31 cellular contexts compared by ENCODE assay signal in the genomic region with DNA sequence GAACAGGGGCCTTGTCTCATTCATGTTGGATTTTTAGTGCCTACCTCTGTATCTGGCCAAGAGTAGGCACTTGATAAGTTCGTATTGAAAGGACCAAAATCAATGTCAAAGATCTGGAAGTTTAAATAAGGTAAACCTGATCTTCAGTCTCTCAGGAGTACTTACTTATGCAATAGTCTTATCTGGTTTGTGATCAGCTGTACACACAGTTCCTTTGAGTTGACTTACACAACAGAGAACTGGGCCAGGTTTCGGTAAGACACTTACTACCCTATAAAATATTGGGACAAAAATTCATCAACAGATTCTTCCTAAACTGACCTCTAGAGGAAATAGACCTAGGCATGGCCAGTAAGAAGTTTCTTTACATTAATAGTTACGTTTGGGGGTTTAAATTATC.
"Had no signal": no experiment of that assay in that cellular context is flagged by ENCODE, and none has a peak within 500 bp of the region (broad histone marks: within the 10 kb centered on the region; RNA-seq: fewer than 3 reads in every experiment).

No MANE protein-coding gene starts in this region.

- H3K36me3 ChIP-seq: gastrocnemius medialis, heart left ventricle, neural progenitor cell, right atrium auricular region, tibial artery had no signal

- H3K79me2 ChIP-seq: hepatocyte, parathyroid adenoma had no signal

- H3K4me3 Mint-ChIP-seq: mesothelial cell of epicardium; naive B cell; nephron; neural progenitor cell; stimulated activated effector memory CD8-positive, alpha-beta T cell treated with anti-CD3 and anti-CD28 coated beads, Interleukin-12 subunit alpha, Interleukin-12 subunit beta, amount 100 ng/mL, for 72 hours; type B pancreatic cell had no signal

- H3K9ac ChIP-seq: neural progenitor cell had no signal

- H3K27ac Mint-ChIP-seq: mesothelial cell of epicardium; naive B cell; nephron; neural progenitor cell; progenitor cell of endocrine pancreas; stimulated activated effector memory CD8-positive, alpha-beta T cell treated with anti-CD3 and anti-CD28 coated beads, Interleukin-12 subunit alpha, Interleukin-12 subunit beta, amount 100 ng/mL, for 72 hours; type B pancreatic cell had no signal

- H3K9me3 Mint-ChIP-seq: neural progenitor cell, type B pancreatic cell had no signal

- H2AFZ ChIP-seq: hepatocyte, neural progenitor cell, parathyroid adenoma had no signal

- DNase-seq: dorsolateral prefrontal cortex; effector CD4-positive, alpha-beta T cell; foreskin fibroblast; gastrocnemius medialis; heart left ventricle; kidney; mesenchymal stem cell; mucosa of descending colon; naive B cell; stimulated activated CD4-positive, alpha-beta T cell treated with anti-CD3 and anti-CD28 coated beads, Interleukin-12 subunit alpha, Interleukin-12 subunit beta, amount 100 ng/mL, for 4 hours; stimulated activated CD4-positive, alpha-beta T cell treated with anti-CD3 and anti-CD28 coated beads, Interleukin-1b, Interleukin-23, amount 100 ng/mL, for 48 hours; stimulated activated CD4-positive, alpha-beta T cell treated with anti-CD3 and anti-CD28 coated beads, Interleukin-4, amount 100 ng/mL, for 24 hours; stimulated activated naive CD4-positive, alpha-beta T cell treated with Interleukin-2 at 50 U/mL for 16 hours; substantia nigra; testis; tibial artery had no signal

- ATAC-seq: esophagus mucosa; gastrocnemius medialis; heart left ventricle; left lobe of liver; mucosa of descending colon; sciatic nerve; stimulated activated effector memory CD8-positive, alpha-beta T cell treated with anti-CD3 and anti-CD28 coated beads, Interleukin-12 subunit alpha, Interleukin-12 subunit beta, amount 100 ng/mL, for 72 hours had no signal

- H3K4me2 ChIP-seq: hepatocyte, neural progenitor cell, smooth muscle cell had no signal

- H3K9me3 ChIP-seq: gastrocnemius medialis, heart left ventricle, mucosa of descending colon, right atrium auricular region, testis, tibial artery had no signal

- H3K4me1 Mint-ChIP-seq: mesothelial cell of epicardium; naive B cell; nephron; neural progenitor cell; stimulated activated effector memory CD8-positive, alpha-beta T cell treated with anti-CD3 and anti-CD28 coated beads, Interleukin-12 subunit alpha, Interleukin-12 subunit beta, amount 100 ng/mL, for 72 hours had no signal

- H3K27ac ChIP-seq: dorsolateral prefrontal cortex, epithelial cell of prostate, gastrocnemius medialis, heart left ventricle, hepatocyte, neural progenitor cell, parathyroid adenoma, right atrium auricular region, testis, tibial artery had no signal

- H3K27me3 ChIP-seq: dorsolateral prefrontal cortex, gastrocnemius medialis, heart left ventricle, hepatocyte, neural progenitor cell, right atrium auricular region, testis, tibial artery had no signal

- H3K4me3 ChIP-seq: dorsolateral prefrontal cortex, gastrocnemius medialis, heart left ventricle, hepatocyte, lung, mucosa of descending colon, neural progenitor cell, right atrium auricular region, smooth muscle cell, testis, tibial artery had no signal

- H3K27me3 Mint-ChIP-seq: naive B cell, progenitor cell of endocrine pancreas, type B pancreatic cell had no signal

- H3K36me3 Mint-ChIP-seq: mesothelial cell of epicardium; naive B cell; neural progenitor cell; stimulated activated effector memory CD8-positive, alpha-beta T cell treated with anti-CD3 and anti-CD28 coated beads, Interleukin-12 subunit alpha, Interleukin-12 subunit beta, amount 100 ng/mL, for 72 hours; type B pancreatic cell had no signal

- H3K4me1 ChIP-seq: gastrocnemius medialis, heart left ventricle, neural progenitor cell, parathyroid adenoma, right atrium auricular region, testis, tibial artery had no signal
